ENCODE assay signal across 11 cellular contexts in the genomic region with DNA sequence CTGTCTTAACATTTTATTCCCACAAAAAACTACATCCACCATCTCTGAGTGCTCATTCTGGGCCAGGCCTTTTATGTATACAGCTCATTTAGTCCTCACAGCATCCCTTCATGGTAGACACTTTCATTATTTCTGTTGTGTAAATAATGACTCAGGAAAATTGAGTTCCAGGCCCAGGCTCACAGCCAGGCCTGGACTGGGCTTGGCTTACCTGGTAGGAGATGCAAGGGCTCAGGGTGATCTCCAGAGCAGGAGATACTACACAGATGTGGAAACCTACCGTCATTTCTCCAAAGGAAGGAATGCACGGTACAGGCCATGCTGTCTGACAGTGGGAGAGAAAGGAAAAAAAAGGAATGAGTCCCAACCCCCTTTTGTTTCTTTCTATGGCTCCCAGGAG. TPM values are rescaled to one million over a fixed set of nuclear protein-coding genes. Genes with fewer than 3 reads are reported as not detected.
DNase-seq lines count a peak whose midpoint lies in the region; ATAC-seq, FAIRE-seq and TF ChIP-seq lines count a peak whose summit lies in the region.
"Not testable (repeated sequence)": the region's sequence is repeated elsewhere in the genome, so short reads cannot be mapped to it uniquely, and the experiment has no call there.
"Had no signal": no experiment of that assay in that cellular context is flagged by ENCODE, and none has a peak within 500 bp of the region (broad histone marks: within the 10 kb centered on the region; RNA-seq: fewer than 3 reads in every experiment).

No MANE protein-coding gene starts in this region.

- H3K4me2 ChIP-seq in GM23338: not testable (repeated sequence)

- H3K79me2 ChIP-seq in GM23338 (replicated peaks; ENCODE audit: insufficient read depth): not testable (repeated sequence)

- not testable (repeated sequence) for H3K27ac ChIP-seq in GM23338 (ENCODE audit: low read depth); lower lobe of right lung; small intestine (ENCODE audit: low read depth in 1 of 2, low read length in 1 of 2)
- H3K27ac ChIP-seq in epithelial cell of prostate: peak overlapping the region; percentile 14

- ATAC-seq in GM23338: not testable (repeated sequence)
- ATAC-seq in SK-N-SH treated with all-trans-retinoic acid at 6 μM for 48 hours (peak; percentile 65), lower lobe of right lung (peak; percentile 62 to 67)

- intact Hi-C loops in lower lobe of right lung (cut with DNase I): not testable (repeated sequence)

- H4K20me1 ChIP-seq in GM23338 (replicated peaks; ENCODE audit: insufficient read depth): not testable (repeated sequence)

- not testable (repeated sequence) for H3K9me3 Mint-ChIP-seq in GM23338

- not testable (repeated sequence) for H3K4me3 Mint-ChIP-seq in GM23338

- WGBS in small intestine, 3 donors: 65 to 89% (median 66%) methylated on average over 2 of the region's 2 CpGs

- H3K27me3 ChIP-seq in GM23338 (ENCODE audit: insufficient read depth); lower lobe of right lung (ENCODE audit: low read depth); small intestine (ENCODE audit: control insufficient read depth in 2 of 2, insufficient read depth in 2 of 2, low read length in 2 of 2): not testable (repeated sequence)

- H3K9me3 ChIP-seq in lower lobe of right lung; small intestine (ENCODE audit: control insufficient read depth, low read depth): not testable (repeated sequence)

- not testable (repeated sequence) for H3K4me1 ChIP-seq in GM23338 (ENCODE audit: insufficient read depth); lower lobe of right lung; small intestine (ENCODE audit: control insufficient read depth in 2 of 2, insufficient read depth in 1 of 2, low read depth in 1 of 2, low read length in 1 of 2)

- FAIRE-seq in small intestine (lab: Jason Lieb, UNC): not testable (repeated sequence)

- H3K4me3 ChIP-seq in GM23338; lower lobe of right lung; small intestine (ENCODE audit: low read depth in 1 of 2, low read length in 2 of 2): not testable (repeated sequence)

- H2AFZ ChIP-seq in GM23338: peak overlapping the region; percentile 84; the same call in 1 of the 2 replicates

- H3K36me3 ChIP-seq in GM23338 (ENCODE audit: insufficient read depth); lower lobe of right lung; small intestine (ENCODE audit: control insufficient read depth in 2 of 2, insufficient read depth in 2 of 2, low read length in 2 of 2): not testable (repeated sequence)

- not testable (repeated sequence) for TF ChIP-seq CTCF in GM23338 (conservative IDR thresholded peaks at IDR 0.05; ENCODE audit: low read depth in 2 of 2); lower lobe of right lung (IDR thresholded peaks at IDR 0.05)

- H3K27ac Mint-ChIP-seq in GM23338: peak overlapping the region; percentile 72; the same call in 1 of the 2 replicates

- peak; percentile 58 for DNase-seq in COLO668 (lab: John Stamatoyannopoulos, UW; ENCODE audit: unreplicated experiment)
- not testable (repeated sequence) for DNase-seq in GM23338 (ENCODE audit: low spot score); epithelial cell of prostate (ENCODE audit: low read depth, low spot score); lower lobe of right lung
- peak in 2 of 3 experiments; percentile 24 to 55 for DNase-seq in NCI-H1417 (lab: John Stamatoyannopoulos, UW)
- peak; percentile 11 for DNase-seq in NCI-H510A treated with DMSO at 0.1 percent for 48 hours (lab: John Stamatoyannopoulos, UW)
- peak; percentile 28 for DNase-seq in small intestine

- not testable (repeated sequence) for H3F3A ChIP-seq in GM23338 (replicated peaks; ENCODE audit: low read depth)

- not testable (repeated sequence) for H3K36me3 Mint-ChIP-seq in GM23338 (ENCODE audit: low read depth)

- H3K27me3 Mint-ChIP-seq in GM23338 (ENCODE audit: insufficient read depth, low read depth, poor library complexity): not testable (repeated sequence)

- H3K4me1 Mint-ChIP-seq in GM23338: not testable (repeated sequence)

- not testable (repeated sequence) for H3K9me2 ChIP-seq in GM23338 (ENCODE audit: insufficient read depth)

RNA-seq across cellular contexts. Expression of gene UBE2R2, which starts 9.8 kb away (rescaled TPM):
- total RNA-seq in GM23338 (2014; rRNA removed; shearing (Covaris generic)): 32.5 and 36.4 TPM in 2 replicates
- 23.2 and 23.4 TPM in 2 replicates for polyA plus RNA-seq in GM23338 (2016; fragmentation: Nextera tagmentation; extraction: Ambion mirVana)
- 39.8 TPM for total RNA-seq in lower lobe of right lung
- 10 to 100 TPM; 22.5 to 42.4 (median 29.5) TPM for polyA plus RNA-seq in small intestine

RNA-seq across cellular contexts. Expression of gene PRSS3, which starts 11.8 kb away (rescaled TPM):
- 2.5 and 4.2 TPM in 2 replicates for total RNA-seq in GM23338 (2014; rRNA removed; shearing (Covaris generic))
- 3.4 and 4.5 TPM in 2 replicates for polyA plus RNA-seq in GM23338 (2016; fragmentation: Nextera tagmentation; extraction: Ambion mirVana)
- 0.65 TPM for total RNA-seq in lower lobe of right lung
- 100 to 1,000 TPM; 147 to 505 (median 430) TPM for polyA plus RNA-seq in small intestine
- total RNA-seq: aorta, NCI-H460, osteocyte had no signal
